ENCODE assay signal across 9 cellular contexts in the genomic region with DNA sequence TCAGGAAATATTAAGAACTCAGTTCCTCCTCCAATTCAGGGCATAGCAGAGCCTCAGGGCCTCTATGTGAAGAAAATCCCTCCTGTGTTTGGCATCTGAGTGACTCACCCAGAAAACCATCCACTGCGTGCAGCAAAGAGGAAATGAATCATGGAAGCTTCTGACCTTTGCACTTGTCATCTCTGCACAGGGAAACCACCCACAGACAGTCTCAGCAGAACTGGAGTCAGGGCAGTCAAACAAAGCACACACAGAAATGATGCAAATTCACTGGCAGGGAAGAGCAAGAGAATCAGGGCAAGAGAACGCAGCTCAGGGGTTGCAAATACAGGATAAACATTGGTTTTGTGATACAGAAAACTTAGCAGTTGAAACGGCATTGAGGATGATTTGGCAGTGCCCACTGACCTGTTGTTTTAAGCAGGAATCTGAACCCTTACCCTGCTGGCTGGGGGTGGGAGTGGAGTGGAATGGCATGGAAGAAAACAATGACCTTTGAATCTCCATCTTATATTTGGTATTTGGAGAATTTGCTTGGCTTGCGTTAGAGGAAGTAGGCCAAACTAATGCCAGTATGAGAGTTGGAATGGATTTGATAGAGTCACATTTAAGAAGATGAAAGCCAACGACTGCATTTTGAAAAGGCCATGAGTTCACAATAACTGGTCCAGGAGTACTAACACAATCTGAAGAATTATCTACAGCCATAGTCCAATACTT.
A peak's percentile ranks its signal among the peaks of the same experiment; 100 is the strongest.
DNase-seq lines count a peak whose midpoint lies in the region; ATAC-seq lines count a peak whose summit lies in the region.
"Had no signal": no experiment of that assay in that cellular context is flagged by ENCODE, and none has a peak within 500 bp of the region (broad histone marks: within the 10 kb centered on the region; RNA-seq: fewer than 3 reads in every experiment).

No MANE protein-coding gene starts in this region.

- peaks cover 13% of the 10 kb centered on the region for H3K4me1 ChIP-seq in stomach smooth muscle (ENCODE audit: control insufficient read depth, insufficient read depth, low read length)

- DNase-seq in DMS153 (lab: John Stamatoyannopoulos, UW) = peak; percentile 70
- DNase-seq in DMS153 treated with DMSO at 0.1 percent for 48 hours (lab: John Stamatoyannopoulos, UW; ENCODE audit: unreplicated experiment) = no peak
- DNase-seq in OCI-M1 (lab: John Stamatoyannopoulos, UW) = peak; percentile 77
- peak; percentile 48 for DNase-seq in activated T-cell treated with anti-CD3 and anti-CD28 coated beads, Interleukin-2, amount 50 U/mL, for 1 hour
- peak; percentile 100 for DNase-seq in fibroblast of gingiva (ENCODE audit: low read depth)
- peak in 38 of 56 donors; percentile 5 to 71 (median 33) for DNase-seq in nucleus accumbens (lab: John Stamatoyannopoulos, UW)

- peak; percentile 96 for ATAC-seq in HG03064 (IDR thresholded peaks at IDR 0.05; ENCODE audit: low read depth, unreplicated experiment)

- H3K27me3 ChIP-seq in stomach smooth muscle (ENCODE audit: control insufficient read depth in 1 of 2, insufficient read depth in 2 of 2, low read length in 2 of 2) = no peaks in the 10 kb centered on the region
- H3K27me3 ChIP-seq: BLaER1 had no signal

- H3K9ac ChIP-seq in stomach smooth muscle (ENCODE audit: low read length in 2 of 2) = no peak overlapping the region
- H3K9ac ChIP-seq: BLaER1 had no signal

- H3K36me3 ChIP-seq in stomach smooth muscle (ENCODE audit: control insufficient read depth in 2 of 2, insufficient read depth in 2 of 2, low read length in 2 of 2) = no peaks in the 10 kb centered on the region
- H3K36me3 ChIP-seq: BLaER1 had no signal

- peak overlapping the region; percentile 42 for H3K27ac ChIP-seq in stomach smooth muscle (ENCODE audit: low read length)
- H3K27ac ChIP-seq: BLaER1 had no signal

- H3K4me3 ChIP-seq in stomach smooth muscle (ENCODE audit: low read length in 2 of 2) = peak overlapping the region in 1 of 2 donors; percentile 40
- H3K4me3 ChIP-seq: BLaER1 had no signal

- H3K9me3 ChIP-seq in stomach smooth muscle (ENCODE audit: control insufficient read depth in 2 of 2, low read length in 2 of 2) = no peaks in the 10 kb centered on the region
- H3K9me3 ChIP-seq: BLaER1 had no signal
